9 cellular contexts compared by ENCODE assay signal in genomic region chr2:218033590-218034496, GRCh38. TPM values are rescaled to one million over a fixed set of nuclear protein-coding genes. Genes with fewer than 3 reads are reported as not detected.
DNase-seq lines count a peak whose midpoint lies in the region; ATAC-seq, FAIRE-seq and TF ChIP-seq lines count a peak whose summit lies in the region.
"Had no signal": no experiment of that assay in that cellular context is flagged by ENCODE, and none has a peak within 500 bp of the region (broad histone marks: within the 10 kb centered on the region; RNA-seq: fewer than 3 reads in every experiment).

No MANE protein-coding gene starts in this region.

- in situ Hi-C loops in HepG2 (cut with HindIII; ENCODE audit: extremely low pct_ligation_motif_present, low pct_unique_long_range_greater_than_20kb): loop anchor here (5.0 kb wide), 1 partner anchor 247 kb away; no protein-coding TSS in a partner anchor

- intact Hi-C loops in left cardiac atrium (cut with DNase I) (loop anchor here in 1 of 2 donors (5.0 kb wide), 1 partner anchor 42 kb away; no protein-coding TSS in a partner anchor), cardiac septum (cut with DNase I) (loop anchor here (2.0 kb wide), 2 partner anchors 39 to 245 kb away; no protein-coding TSS in a partner anchor), HepG2 (cut with micrococcal nuclease; ENCODE audit: unreplicated experiment) (loop anchor here (1.0 kb wide), 1 partner anchor 249 kb away; no protein-coding TSS in a partner anchor)

- no peak overlapping the region for H3K27ac ChIP-seq in HepG2 (ENCODE audit: extremely low read length, insufficient read depth, low read length)

- peaks cover 8% of the 10 kb centered on the region for H3K4me1 ChIP-seq in HepG2 (ENCODE audit: insufficient read depth, low read length)

- TF ChIP-seq EP300 in HepG2 (IDR thresholded peaks at IDR 0.05; ENCODE audit: low read depth in 2 of 2, low read length in 2 of 2) (no peak), HepG2 (CRISPR knock-in tag; IDR thresholded peaks at IDR 0.05; ENCODE audit: borderline replicate concordance) (no peak)

- POLR2A ChIA-PET in HepG2 (lab: Yijun Ruan, JAX): no interaction called here

- H3K4me3 ChIP-seq in HepG2 (replicated peaks in 1 of 3; ENCODE audit: insufficient read depth in 1 of 3, low read depth in 2 of 3, low read length in 3 of 3): no peak overlapping the region; a peak in 1 of 6 replicates

- peaks cover 11 to 69% of the 10 kb centered on the region in 2 experiments for H3K27me3 ChIP-seq in HepG2 (ENCODE audit: control insufficient read depth in 1 of 2, insufficient read depth in 2 of 2, low read length in 2 of 2)

- CTCF ChIA-PET in HepG2 (lab: Yijun Ruan, JAX; ENCODE audit: low intra/inter-chr PET ratio, low total read pairs): interaction anchor here (2.5 kb wide), 1 partner anchor 247 kb away, joined by 21 read pairs; no protein-coding TSS in a partner anchor

- no peak for FAIRE-seq in HepG2 (lab: Jason Lieb, UNC)
- no peak for FAIRE-seq in D721Med (lab: Jason Lieb, UNC)

- TF ChIP-seq RAD21 in HepG2 (CRISPR knock-in tag; IDR thresholded peaks at IDR 0.05): no peak

- H3K9me3 ChIP-seq in HepG2 (ENCODE audit: low read length): no peaks in the 10 kb centered on the region
- H3K9me3 ChIP-seq: SK-N-SH had no signal

- TF ChIP-seq POLR2A in HepG2 (IDR thresholded peaks at IDR 0.05; ENCODE audit: insufficient read depth in 1 of 2, low read depth in 2 of 2, low read length in 2 of 2): no peak

- no TSS peak for BruUV-seq in HepG2 (replicated peaks; lab: Mats Ljungman, UMichigan)

- DNase-seq in left cardiac atrium (no peak), cardiac septum (ENCODE audit: low spot score) (no peak), HepG2 (ENCODE audit: low spot score) (no peak), hepatic stellate cell (ENCODE audit: low spot score) (no peak), RKO (ENCODE audit: low spot score) (no peak), D721Med (ENCODE audit: insufficient read length, low spot score) (no peak), NCI-H1436 (lab: John Stamatoyannopoulos, UW) (no peak)
- DNase-seq in activated T-cell treated with anti-CD3 and anti-CD28 coated beads, Interleukin-2, amount 50 U/mL, for 48 hours: peak; percentile 31 to 32

- H3K36me3 ChIP-seq in HepG2 (replicated peaks in 1 of 2; ENCODE audit: control insufficient read depth in 1 of 2, insufficient read depth in 2 of 2, low read length in 2 of 2): no peaks in the 10 kb centered on the region

- peak; percentile 5 to 20 for ATAC-seq in left cardiac atrium
- peak; percentile 51 for ATAC-seq in HepG2

- no peaks in the 10 kb centered on the region for H4K20me1 ChIP-seq in HepG2 (ENCODE audit: insufficient read depth, low read length)

- no peak overlapping the region; the same call in 1 of the 2 replicates for H3K4me2 ChIP-seq in HepG2 (ENCODE audit: low read depth, low read length)
- H3K4me2 ChIP-seq: SK-N-SH had no signal

- 23% methylated on average over 31 of the region's 45 CpGs for WGBS in HepG2 (ENCODE audit: low lambda C conversion rate)

- no peak overlapping the region for H2AFZ ChIP-seq in HepG2 (ENCODE audit: low read length)

- H3K79me2 ChIP-seq in HepG2 (ENCODE audit: insufficient read depth, low read length): no peaks in the 10 kb centered on the region

- no peak overlapping the region for H3K9ac ChIP-seq in HepG2 (ENCODE audit: insufficient read depth, low read depth, low read length)
- H3K9ac ChIP-seq: SK-N-SH had no signal

- no peak for TF ChIP-seq CTCF in HepG2 (CRISPR knock-in tag; IDR thresholded peaks at IDR 0.05)
- TF ChIP-seq CTCF in D721Med (IDR thresholded peaks at IDR 0.05; ENCODE audit: insufficient read depth, missing control alignments): no peak

TF ChIP-seq in HepG2, 621 proteins besides CTCF, POLR2A, EP300 and RAD21:
- TF ChIP-seq EED (CRISPR knock-in tag; IDR thresholded peaks at IDR 0.05): peak; percentile 18; the same call in 1 of the 2 replicates
- TF ChIP-seq ZIK1 (CRISPR knock-in tag; IDR thresholded peaks at IDR 0.05; ENCODE audit: borderline replicate concordance, low read depth): no peak
- TF ChIP-seq ZNF740 (CRISPR knock-in tag; IDR thresholded peaks at IDR 0.05): no peak
- TF ChIP-seq MTF2 (CRISPR knock-in tag; IDR thresholded peaks at IDR 0.05; ENCODE audit: borderline replicate concordance): 0 out of 2 replicates have a peak, but pooled peaks have one; percentile 22

RNA-seq across cellular contexts. Expression of gene TNS1, which starts 31.0 kb away (rescaled TPM):
- 100 to 1,000 TPM; 436 to 508 TPM for total RNA-seq in left cardiac atrium
- 870 TPM for total RNA-seq in cardiac septum
- 1.9 TPM in 2 replicates for total RNA-seq in HepG2 (2016; rRNA removed; fragmentation: Illumina TruSeq; extraction: Trizol)
- total RNA-seq in HepG2 (2016; cell fraction: cytosol; rRNA removed; fragmentation: Illumina TruSeq; extraction: Trizol; ENCODE audit: low read depth): 0.51 and 0.71 TPM in 2 replicates
- 1.1 and 1.7 TPM in 2 replicates for total RNA-seq in HepG2 (2016; cell fraction: insoluble cytoplasmic fraction; rRNA removed; fragmentation: Illumina TruSeq; extraction: Trizol)
- 1.9 and 2.2 TPM in 2 replicates for total RNA-seq in HepG2 (2016; cell fraction: membrane; rRNA removed; fragmentation: Illumina TruSeq; extraction: Trizol)
- total RNA-seq in HepG2 (2016; cell fraction: nucleus; rRNA removed; fragmentation: Illumina TruSeq; extraction: Trizol): 3.7 and 4.7 TPM in 2 replicates
- 118 and 127 TPM in 2 replicates for polyA plus RNA-seq in HepG2 (2011; rRNA removed)
- polyA plus RNA-seq in HepG2 (2011; cell fraction: cytosol; rRNA removed): 72.1 and 78.8 TPM in 2 replicates
- polyA plus RNA-seq in HepG2 (2011; cell fraction: nucleus; rRNA removed): 302 and 373 TPM in 2 replicates
- polyA plus RNA-seq in HepG2 (2012): 63.6 and 87.8 TPM in 2 replicates
- 0.35 and 0.62 TPM in 2 replicates for polyA plus RNA-seq in HepG2 (2016; cell fraction: cytosol; fragmentation: Illumina TruSeq; extraction: Trizol; ENCODE audit: low read depth)
- polyA plus RNA-seq in HepG2 (2016; cell fraction: insoluble cytoplasmic fraction; fragmentation: Illumina TruSeq; extraction: Trizol; ENCODE audit: low read depth): 1.3 and 1.7 TPM in 2 replicates
- polyA plus RNA-seq in HepG2 (2016; cell fraction: membrane; fragmentation: Illumina TruSeq; extraction: Trizol; ENCODE audit: low read depth): 0.73 and 0.90 TPM in 2 replicates
- 1.9 and 2.0 TPM in 2 replicates for polyA plus RNA-seq in HepG2 (2016; cell fraction: nucleus; fragmentation: Illumina TruSeq; extraction: Trizol; ENCODE audit: insufficient read depth, low read depth)
- polyA minus RNA-seq in HepG2 (2011; rRNA and poly(A)+ RNA removed; ENCODE audit: low replicate concordance): 3.6 and 445 TPM in 2 replicates
- polyA minus RNA-seq in HepG2 (2011; cell fraction: cytosol; rRNA and poly(A)+ RNA removed): 116 and 155 TPM in 2 replicates
- 504 and 544 TPM in 2 replicates for polyA minus RNA-seq in HepG2 (2011; cell fraction: nucleus; rRNA and poly(A)+ RNA removed)

RNA-seq across cellular contexts. Expression of gene RUFY4, which starts 35.2 kb away (rescaled TPM):
- total RNA-seq in left cardiac atrium (not detected), cardiac septum (not detected), HepG2 (2016; rRNA removed; fragmentation: Illumina TruSeq; extraction: Trizol) (not detected in 2 replicates)
- not detected in 2 replicates for total RNA-seq in HepG2 (2016; cell fraction: cytosol; rRNA removed; fragmentation: Illumina TruSeq; extraction: Trizol; ENCODE audit: low read depth)
- total RNA-seq in HepG2 (2016; cell fraction: insoluble cytoplasmic fraction; rRNA removed; fragmentation: Illumina TruSeq; extraction: Trizol): not detected in 2 replicates
- not detected in 2 replicates for total RNA-seq in HepG2 (2016; cell fraction: membrane; rRNA removed; fragmentation: Illumina TruSeq; extraction: Trizol)
- not detected in 2 replicates for total RNA-seq in HepG2 (2016; cell fraction: nucleus; rRNA removed; fragmentation: Illumina TruSeq; extraction: Trizol)
- polyA plus RNA-seq in HepG2 (2011; rRNA removed): not detected in 2 replicates
- polyA plus RNA-seq in HepG2 (2011; cell fraction: cytosol; rRNA removed): not detected in 2 replicates
- 0.05 and 0.19 TPM in 2 replicates for polyA plus RNA-seq in HepG2 (2011; cell fraction: nucleus; rRNA removed)
- not detected in 2 replicates for polyA plus RNA-seq in HepG2 (2012)
- polyA plus RNA-seq in HepG2 (2016; cell fraction: cytosol; fragmentation: Illumina TruSeq; extraction: Trizol; ENCODE audit: low read depth): not detected in 2 replicates
- polyA plus RNA-seq in HepG2 (2016; cell fraction: insoluble cytoplasmic fraction; fragmentation: Illumina TruSeq; extraction: Trizol; ENCODE audit: low read depth): not detected in 2 replicates
- not detected in 2 replicates for polyA plus RNA-seq in HepG2 (2016; cell fraction: membrane; fragmentation: Illumina TruSeq; extraction: Trizol; ENCODE audit: low read depth)
- not detected in 2 replicates for polyA plus RNA-seq in HepG2 (2016; cell fraction: nucleus; fragmentation: Illumina TruSeq; extraction: Trizol; ENCODE audit: insufficient read depth, low read depth)
- 0.33 TPM in 1 of 2 replicates, not detected in the other for polyA minus RNA-seq in HepG2 (2011; rRNA and poly(A)+ RNA removed; ENCODE audit: low replicate concordance)
- polyA minus RNA-seq in HepG2 (2011; cell fraction: cytosol; rRNA and poly(A)+ RNA removed): not detected in 2 replicates
- polyA minus RNA-seq in HepG2 (2011; cell fraction: nucleus; rRNA and poly(A)+ RNA removed): not detected in 2 replicates
- polyA plus RNA-seq: SK-N-SH had no signal

Comparison
In these comparisons a context has a peak if more than half of its experiments do, and no peak if none do; other contexts are left out.
1. DNase-seq: peak in activated T-cell treated with anti-CD3 and anti-CD28 coated beads, Interleukin-2, amount 50 U/mL, for 48 hours (2 of 2); none in left cardiac atrium (single experiment), cardiac septum (single experiment), HepG2 (single experiment), hepatic stellate cell (single experiment), RKO (single experiment), D721Med (single experiment) and NCI-H1436 (single experiment).
2. RNA of gene TNS1, which starts 31.0 kb away (total RNA-seq): 870 TPM in cardiac septum (single experiment) and 436 to 508 TPM in left cardiac atrium; 0.51 to 4.7 TPM in HepG2; every median in the first group is over 10 times any median in the second.